14 cellular contexts compared by ENCODE assay signal in genomic region chr1:2137257-2138121, GRCh38. TPM values are rescaled to one million over a fixed set of nuclear protein-coding genes. Genes with fewer than 3 reads are reported as not detected.
DNase-seq lines count a peak whose midpoint lies in the region; ATAC-seq and TF ChIP-seq lines count a peak whose summit lies in the region.
"Had no signal": no experiment of that assay in that cellular context is flagged by ENCODE, and none has a peak within 500 bp of the region (broad histone marks: within the 10 kb centered on the region; RNA-seq: fewer than 3 reads in every experiment).

No MANE protein-coding gene starts in this region.

- H3K4me1 ChIP-seq in left lung: peaks cover 22 to 55% of the 10 kb centered on the region in 2 donors
- peaks cover 11% of the 10 kb centered on the region for H3K4me1 ChIP-seq in thymus (ENCODE audit: control insufficient read depth, insufficient read depth, low read length)

- ATAC-seq in left lung (peak; percentile 30), left lobe of liver (no peak)
- ATAC-seq: SK-N-SH treated with all-trans-retinoic acid at 6 μM for 48 hours had no signal

- H3K9me3 ChIP-seq in left lung: no peaks in the 10 kb centered on the region
- H3K9me3 ChIP-seq in thymus (ENCODE audit: control insufficient read depth): no peaks in the 10 kb centered on the region
- H3K9me3 ChIP-seq: tibial artery had no signal

- WGBS in thymus: 84% methylated on average over 29 of the region's 29 CpGs

- intact Hi-C loops in left lung (cut with DNase I): no loop called here

- DNase-seq in NCI-H2227 (lab: John Stamatoyannopoulos, UW; ENCODE audit: unreplicated experiment): peak; percentile 37
- DNase-seq in NCI-H2227 treated with DMSO at 0.1 percent for 48 hours (lab: John Stamatoyannopoulos, UW): no peak
- DNase-seq in SW480 (ENCODE audit: low spot score): peak; percentile 88
- DNase-seq in left lung: peak; percentile 72 to 85
- no peak for DNase-seq in Ammon's horn (ENCODE audit: low spot score)
- DNase-seq in left lobe of liver (ENCODE audit: low spot score): no peak
- DNase-seq in AG20443 (ENCODE audit: low spot score): no peak
- DNase-seq: activated CD8-positive, alpha-beta memory T cell treated with anti-CD3 and anti-CD28 coated beads, Interleukin-2, amount 50 U/mL, for 4 hours; activated naive CD4-positive, alpha-beta T cell treated with anti-CD3 and anti-CD28 coated beads, Interleukin-2, amount 50 U/mL, for 16 hours; Calu3; stimulated activated CD4-positive, alpha-beta T cell treated with anti-CD3 and anti-CD28 coated beads, Interleukin-1b, Interleukin-23, amount 100 ng/mL, for 48 hours had no signal

- H3K4me3 ChIP-seq in left lung (no peak overlapping the region), thymus (ENCODE audit: low read length) (no peak overlapping the region)
- H3K4me3 ChIP-seq: tibial artery had no signal

- H3K27me3 ChIP-seq in left lung: no peaks in the 10 kb centered on the region
- no peaks in the 10 kb centered on the region for H3K27me3 ChIP-seq in thymus (ENCODE audit: control insufficient read depth, insufficient read depth)

- TF ChIP-seq CTCF in left lung (IDR thresholded peaks at IDR 0.05): no peak

- no peaks in the 10 kb centered on the region for H3K36me3 ChIP-seq in left lung
- H3K36me3 ChIP-seq in thymus (ENCODE audit: control insufficient read depth, insufficient read depth): no peaks in the 10 kb centered on the region
- H3K36me3 ChIP-seq: tibial artery had no signal

- H3K27ac ChIP-seq in left lung (peak overlapping the region; percentile 71 to 90), thymus (ENCODE audit: low read depth) (peak overlapping the region; percentile 43)
- H3K27ac ChIP-seq: tibial artery had no signal

RNA-seq across cellular contexts. Expression of gene FAAP20, which starts 57.1 kb away (rescaled TPM):
- 10 to 100 TPM; 51.6 to 69.7 TPM for total RNA-seq in left lung
- 125 TPM for polyA plus RNA-seq in thymus
- 24.8 TPM for total RNA-seq in left lobe of liver

Comparison
In these comparisons a context has a peak if more than half of its experiments do, and no peak if none do; other contexts are left out.
1. DNase-seq: peak in NCI-H2227 (single experiment), SW480 (single experiment) and left lung (2 of 2); none in NCI-H2227 treated with DMSO at 0.1 percent for 48 hours (single experiment), Ammon's horn (single experiment), left lobe of liver (single experiment) and AG20443 (single experiment).